ENCODE assay signal across 12 cellular contexts in the genomic region with DNA sequence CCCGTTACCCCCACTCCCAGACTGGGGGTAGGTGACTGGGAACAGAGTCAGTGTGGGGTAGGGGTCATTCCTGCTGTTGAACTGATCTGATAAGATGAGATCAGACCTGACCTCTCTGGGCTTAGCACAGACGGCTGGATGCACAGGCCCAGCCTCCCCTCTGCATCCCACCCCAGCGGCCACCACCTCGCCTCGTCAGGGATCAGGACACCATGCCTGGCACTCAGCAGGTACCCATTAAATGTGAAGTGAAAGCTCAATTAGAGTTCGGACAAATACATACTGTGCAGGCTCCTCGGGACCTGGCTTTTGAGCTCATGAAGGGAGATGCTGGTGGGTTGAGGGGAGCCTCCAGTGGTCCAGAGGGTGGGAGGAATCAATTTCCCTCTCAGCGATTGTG. TPM values are rescaled to one million over a fixed set of nuclear protein-coding genes. Genes with fewer than 3 reads are reported as not detected.
DNase-seq lines count a peak whose midpoint lies in the region; ATAC-seq and TF ChIP-seq lines count a peak whose summit lies in the region.
"Had no signal": no experiment of that assay in that cellular context is flagged by ENCODE, and none has a peak within 500 bp of the region (broad histone marks: within the 10 kb centered on the region; RNA-seq: fewer than 3 reads in every experiment).

No MANE protein-coding gene starts in this region.

- peak overlapping the region; percentile 75 for H3K27ac Mint-ChIP-seq in HFFc6
- H3K27ac Mint-ChIP-seq in central memory CD8-positive, alpha-beta T cell (ENCODE audit: low read depth), result peak overlapping the region; percentile 49
- H3K27ac Mint-ChIP-seq in mesothelial cell of epicardium, result peak overlapping the region; percentile 85
- H3K27ac Mint-ChIP-seq in osteocyte (ENCODE audit: unreplicated experiment), result no peak overlapping the region
- no peak overlapping the region for H3K27ac Mint-ChIP-seq in activated CD8-positive, alpha-beta memory T cell treated with anti-CD3 and anti-CD28 coated beads, Interleukin-2, amount 10 ng/mL, durations not matched to agents 7 days and 5 days
- H3K27ac Mint-ChIP-seq: activated naive CD4-positive, alpha-beta T cell treated with anti-CD3 and anti-CD28 coated beads, Interleukin-2, amount 10 ng/mL, durations not matched to agents 7 days and 5 days had no signal

- DNase-seq in HFFc6 (no peak), mesothelial cell of epicardium (ENCODE audit: low spot score in 2 of 2, unreplicated experiment in 2 of 2) (no peak), spleen (no peak), osteocyte (ENCODE audit: extremely low spot score, unreplicated experiment) (no peak), AG20443 (ENCODE audit: low spot score) (no peak)
- no peak for DNase-seq in central memory CD8-positive, alpha-beta T cell (ENCODE audit: low spot score in 2 of 2)
- no peak for DNase-seq in activated CD8-positive, alpha-beta memory T cell treated with anti-CD3 and anti-CD28 coated beads, Interleukin-2, amount 10 ng/mL, durations not matched to agents 7 days and 5 days
- DNase-seq: activated naive CD4-positive, alpha-beta T cell treated with anti-CD3 and anti-CD28 coated beads, Interleukin-2, amount 10 ng/mL, durations not matched to agents 7 days and 5 days; naive thymus-derived CD4-positive, alpha-beta T cell; NCI-H1436; stimulated activated CD4-positive, alpha-beta T cell treated with anti-CD3 and anti-CD28 coated beads, Interleukin-4, amount 100 ng/mL, for 4 hours had no signal

- WGBS in spleen, 5 donors, result 62 to 75% (median 67%) methylated on average over 5 to 8 of the region's 8 CpGs

- H3K27ac ChIP-seq in spleen, result peak overlapping the region in 5 of 8 donors; percentile 71 to 85 (median 80)

- H3K9me3 ChIP-seq in spleen, result no peaks in the 10 kb centered on the region

- H3K4me1 ChIP-seq in spleen, result peaks cover 0 to 81% (median 18%) of the 10 kb centered on the region in 6 donors

- no peaks in the 10 kb centered on the region for H3K36me3 ChIP-seq in spleen

- H3K4me3 Mint-ChIP-seq in HFFc6 (peak overlapping the region; percentile 15; the same call in 1 of the 2 replicates), mesothelial cell of epicardium (no peak overlapping the region), osteocyte (ENCODE audit: unreplicated experiment) (no peak overlapping the region)
- H3K4me3 Mint-ChIP-seq in central memory CD8-positive, alpha-beta T cell, result no peak overlapping the region
- no peak overlapping the region for H3K4me3 Mint-ChIP-seq in activated CD8-positive, alpha-beta memory T cell treated with anti-CD3 and anti-CD28 coated beads, Interleukin-2, amount 10 ng/mL, durations not matched to agents 7 days and 5 days
- H3K4me3 Mint-ChIP-seq: activated naive CD4-positive, alpha-beta T cell treated with anti-CD3 and anti-CD28 coated beads, Interleukin-2, amount 10 ng/mL, durations not matched to agents 7 days and 5 days; naive thymus-derived CD4-positive, alpha-beta T cell had no signal

- TF ChIP-seq POLR2A in spleen (IDR thresholded peaks at IDR 0.05), result no peak

- H3K36me3 Mint-ChIP-seq in HFFc6 (ENCODE audit: low read depth) (no peaks in the 10 kb centered on the region), mesothelial cell of epicardium (no peaks in the 10 kb centered on the region), osteocyte (ENCODE audit: unreplicated experiment) (no peaks in the 10 kb centered on the region)
- H3K36me3 Mint-ChIP-seq in central memory CD8-positive, alpha-beta T cell (ENCODE audit: insufficient read depth), result no peaks in the 10 kb centered on the region
- H3K36me3 Mint-ChIP-seq in activated CD8-positive, alpha-beta memory T cell treated with anti-CD3 and anti-CD28 coated beads, Interleukin-2, amount 10 ng/mL, durations not matched to agents 7 days and 5 days, result no peaks in the 10 kb centered on the region
- H3K36me3 Mint-ChIP-seq: activated naive CD4-positive, alpha-beta T cell treated with anti-CD3 and anti-CD28 coated beads, Interleukin-2, amount 10 ng/mL, durations not matched to agents 7 days and 5 days; naive thymus-derived CD4-positive, alpha-beta T cell had no signal

- H3K9me3 Mint-ChIP-seq in HFFc6 (no peaks in the 10 kb centered on the region), mesothelial cell of epicardium (no peaks in the 10 kb centered on the region), osteocyte (ENCODE audit: unreplicated experiment) (no peaks in the 10 kb centered on the region)
- H3K9me3 Mint-ChIP-seq in central memory CD8-positive, alpha-beta T cell, result no peaks in the 10 kb centered on the region
- no peaks in the 10 kb centered on the region for H3K9me3 Mint-ChIP-seq in activated CD8-positive, alpha-beta memory T cell treated with anti-CD3 and anti-CD28 coated beads, Interleukin-2, amount 10 ng/mL, durations not matched to agents 7 days and 5 days (ENCODE audit: low read depth)
- H3K9me3 Mint-ChIP-seq: activated naive CD4-positive, alpha-beta T cell treated with anti-CD3 and anti-CD28 coated beads, Interleukin-2, amount 10 ng/mL, durations not matched to agents 7 days and 5 days; naive thymus-derived CD4-positive, alpha-beta T cell had no signal

- no peaks in the 10 kb centered on the region for H3K27me3 ChIP-seq in spleen (replicated peaks in 1 of 7)

- H3K27me3 Mint-ChIP-seq in HFFc6 (ENCODE audit: insufficient read depth) (no peaks in the 10 kb centered on the region; the same call in 1 of the 2 replicates), mesothelial cell of epicardium (ENCODE audit: low read depth) (no peaks in the 10 kb centered on the region), osteocyte (ENCODE audit: unreplicated experiment) (no peaks in the 10 kb centered on the region)
- H3K27me3 Mint-ChIP-seq in central memory CD8-positive, alpha-beta T cell, result no peaks in the 10 kb centered on the region
- H3K27me3 Mint-ChIP-seq in activated CD8-positive, alpha-beta memory T cell treated with anti-CD3 and anti-CD28 coated beads, Interleukin-2, amount 10 ng/mL, durations not matched to agents 7 days and 5 days, result peaks cover 2% of the 10 kb centered on the region

- ATAC-seq in central memory CD8-positive, alpha-beta T cell (replicated peaks; ENCODE audit: extremely low read depth, poor library complexity, severe bottlenecking), result no peak
- no peak for ATAC-seq in GM21528 (IDR thresholded peaks at IDR 0.05; ENCODE audit: low FRiP score, unreplicated experiment)
- no peak for ATAC-seq in activated CD8-positive, alpha-beta memory T cell treated with anti-CD3 and anti-CD28 coated beads, Interleukin-2, amount 10 ng/mL, durations not matched to agents 7 days and 5 days
- ATAC-seq: naive thymus-derived CD4-positive, alpha-beta T cell had no signal

- no peak overlapping the region for H3K4me3 ChIP-seq in spleen

- H3K4me1 Mint-ChIP-seq in HFFc6 (ENCODE audit: low read depth) (peaks cover 38% of the 10 kb centered on the region), mesothelial cell of epicardium (peaks cover 52% of the 10 kb centered on the region), osteocyte (ENCODE audit: unreplicated experiment) (peaks cover 29% of the 10 kb centered on the region)
- peaks cover 45% of the 10 kb centered on the region for H3K4me1 Mint-ChIP-seq in central memory CD8-positive, alpha-beta T cell
- H3K4me1 Mint-ChIP-seq in activated CD8-positive, alpha-beta memory T cell treated with anti-CD3 and anti-CD28 coated beads, Interleukin-2, amount 10 ng/mL, durations not matched to agents 7 days and 5 days, result no peaks in the 10 kb centered on the region
- H3K4me1 Mint-ChIP-seq: activated naive CD4-positive, alpha-beta T cell treated with anti-CD3 and anti-CD28 coated beads, Interleukin-2, amount 10 ng/mL, durations not matched to agents 7 days and 5 days had no signal

- intact Hi-C loops in spleen (cut with DNase I; ENCODE audit: low total_unique reads), result no loop called here

- TF ChIP-seq CTCF in HFFc6 (IDR thresholded peaks at IDR 0.05) (no peak), mesothelial cell of epicardium (IDR thresholded peaks at IDR 0.05; ENCODE audit: unreplicated experiment) (no peak), spleen (IDR thresholded peaks at IDR 0.05 in 8 of 11, conservative IDR thresholded peaks at IDR 0.05 in 3 of 11) (no peak), osteocyte (IDR thresholded peaks at IDR 0.05) (no peak)

- CTCF ChIA-PET in activated CD8-positive, alpha-beta memory T cell treated with anti-CD3 and anti-CD28 coated beads, Interleukin-2, amount 10 ng/mL, durations not matched to agents 7 days and 5 days (lab: Charles Lee), result no interaction called here

RNA-seq across cellular contexts. Expression of gene SOX13, which starts 15.7 kb away (rescaled TPM):
- total RNA-seq in HFFc6 (2021; fragmentation: NEBNext Ultra II Directional; extraction: Animal tissue kit (Norgen Biotek cat#: 25700)), result 10 to 100 TPM in 5 of 6 experiments, 1 to 10 TPM in 1; 9.9 to 13.5 (median 11.1) TPM
- total RNA-seq in mesothelial cell of epicardium (58.0 to 61.7 TPM (median 61.7 TPM) in 3 replicates), spleen (10 to 100 TPM; 12.8 to 28.7 (median 19.2) TPM), osteocyte (11.7 and 12.5 TPM in 2 replicates)
- polyA plus RNA-seq in spleen, result 1 to 10 TPM; 2.0 to 9.6 (median 2.2) TPM
- 1 to 10 TPM; 1.0 to 1.9 TPM for total RNA-seq in activated CD8-positive, alpha-beta memory T cell treated with anti-CD3 and anti-CD28 coated beads, Interleukin-2, amount 10 ng/mL, durations not matched to agents 7 days and 5 days
- polyA plus RNA-seq: naive thymus-derived CD4-positive, alpha-beta T cell had no signal

Comparison
In these comparisons a context has a peak if more than half of its experiments do, and no peak if none do; other contexts are left out.
1. H3K27ac Mint-ChIP-seq: peak in HFFc6 (single experiment), central memory CD8-positive, alpha-beta T cell (single experiment) and mesothelial cell of epicardium (single experiment); none in osteocyte (single experiment) and activated CD8-positive, alpha-beta memory T cell treated with anti-CD3 and anti-CD28 coated beads, Interleukin-2, amount 10 ng/mL, durations not matched to agents 7 days and 5 days (single experiment).